Comparison of ENCODE assay signal across 1 cellular context in genomic region chr3:114718897-114719208, GRCh38.
TF ChIP-seq lines count a peak whose summit lies in the region.

No MANE protein-coding gene starts in this region.

TF ChIP-seq in HCT116, 20 proteins besides CTCF, POLR2A, EP300 and RAD21:
- TF ChIP-seq CBX3 (IDR thresholded peaks at IDR 0.05; ENCODE audit: low read depth) (no peak), SIN3A (IDR thresholded peaks at IDR 0.05; ENCODE audit: low read depth) (no peak), JUND (IDR thresholded peaks at IDR 0.05) (no peak), ZNF274 (IDR thresholded peaks at IDR 0.05; ENCODE audit: low read depth, low read length) (no peak), EGR1 (IDR thresholded peaks at IDR 0.05; ENCODE audit: low read depth) (no peak), EZH2phosphoT487 (IDR thresholded peaks at IDR 0.05; ENCODE audit: borderline replicate concordance) (no peak), TCF7L2 (IDR thresholded peaks at IDR 0.05; ENCODE audit: borderline replicate concordance, extremely low read depth, insufficient read depth, insufficient read length) (no peak), EZH2 (IDR thresholded peaks at IDR 0.05) (no peak), ZBTB33 (IDR thresholded peaks at IDR 0.05; ENCODE audit: extremely low read depth, insufficient replicate concordance, low read length) (no peak), YY1 (IDR thresholded peaks at IDR 0.05; ENCODE audit: extremely low read depth, insufficient replicate concordance, low read depth, low read length) (no peak)
TF ChIP-seq in HCT116: peak in this region for 0.
